In genomic region chr4:124337874-124338273, GRCh38 we compare ENCODE assay signal across 18 cellular contexts.
A peak's percentile ranks its signal among the peaks of the same experiment; 100 is the strongest.
DNase-seq lines count a peak whose midpoint lies in the region; FAIRE-seq and TF ChIP-seq lines count a peak whose summit lies in the region.
"Had no signal": no experiment of that assay in that cellular context is flagged by ENCODE, and none has a peak within 500 bp of the region (broad histone marks: within the 10 kb centered on the region; RNA-seq: fewer than 3 reads in every experiment).

No MANE protein-coding gene starts in this region.

- no peaks in the 10 kb centered on the region for H3K4me1 ChIP-seq in spleen

- H3K27me3 Mint-ChIP-seq in activated naive CD8-positive, alpha-beta T cell treated with anti-CD3 and anti-CD28 coated beads for 36 hours = no peaks in the 10 kb centered on the region

- 46 to 57% (median 56%) methylated on average over 3 of the region's 3 CpGs for WGBS in spleen, 5 donors

- H3K9me3 Mint-ChIP-seq in activated naive CD8-positive, alpha-beta T cell treated with anti-CD3 and anti-CD28 coated beads for 36 hours = no peaks in the 10 kb centered on the region

- intact Hi-C loops in spleen (cut with DNase I; ENCODE audit: low total_unique reads) = no loop called here

- H3K4me1 Mint-ChIP-seq in activated naive CD8-positive, alpha-beta T cell treated with anti-CD3 and anti-CD28 coated beads for 36 hours = no peaks in the 10 kb centered on the region
- H3K4me1 Mint-ChIP-seq: T-helper 17 cell had no signal

- no peak overlapping the region for H3K4me3 Mint-ChIP-seq in activated naive CD8-positive, alpha-beta T cell treated with anti-CD3 and anti-CD28 coated beads for 36 hours
- H3K4me3 Mint-ChIP-seq: activated naive CD8-positive, alpha-beta T cell; T-helper 17 cell had no signal

- no peak for TF ChIP-seq CTCF in spleen (IDR thresholded peaks at IDR 0.05 in 8 of 11, conservative IDR thresholded peaks at IDR 0.05 in 3 of 11)

- DNase-seq in GM03348 (ENCODE audit: low spot score) (peak; percentile 11), SHP77 (lab: John Stamatoyannopoulos, UW) (peak; percentile 24 to 32), erythroblast (lab: John Stamatoyannopoulos, UW) (peak; percentile 1 to 4), myocyte (ENCODE audit: low read depth) (peak; percentile 64), anterior cingulate cortex (lab: John Stamatoyannopoulos, UW) (no peak), spleen (no peak), H54 (ENCODE audit: insufficient read length, low spot score) (no peak)
- DNase-seq in activated naive CD8-positive, alpha-beta T cell treated with anti-CD3 and anti-CD28 coated beads for 36 hours = no peak
- DNase-seq: activated CD4-positive, alpha-beta T cell treated with anti-CD3 and anti-CD28 coated beads for 48 hours; activated T-cell treated with anti-CD3 and anti-CD28 coated beads, Interleukin-2, amount 50 U/mL, for 1 hour; H7; hippocampal formation; NCI-H146; NCI-H446; T-helper 17 cell had no signal

- H3K4me3 ChIP-seq in spleen = no peak overlapping the region
- H3K4me3 ChIP-seq: BLaER1 had no signal

- no peaks in the 10 kb centered on the region for H3K9me3 ChIP-seq in spleen

- H3K36me3 ChIP-seq in spleen = no peaks in the 10 kb centered on the region
- H3K36me3 ChIP-seq: BLaER1 had no signal

- FAIRE-seq in H54 (lab: Jason Lieb, UNC) = no peak

- no peak for TF ChIP-seq POLR2A in erythroblast (IDR thresholded peaks at IDR 0.05; ENCODE audit: low read length)
- TF ChIP-seq POLR2A in spleen (IDR thresholded peaks at IDR 0.05) = no peak
- no peak for TF ChIP-seq POLR2A in H54 (IDR thresholded peaks at IDR 0.05; ENCODE audit: low read depth, low read length)

- H3K27ac Mint-ChIP-seq in activated naive CD8-positive, alpha-beta T cell treated with anti-CD3 and anti-CD28 coated beads for 36 hours = no peak overlapping the region
- H3K27ac Mint-ChIP-seq: activated naive CD8-positive, alpha-beta T cell; T-helper 17 cell had no signal

- no peaks in the 10 kb centered on the region for H3K36me3 Mint-ChIP-seq in activated naive CD8-positive, alpha-beta T cell treated with anti-CD3 and anti-CD28 coated beads for 36 hours
- H3K36me3 Mint-ChIP-seq: activated naive CD8-positive, alpha-beta T cell had no signal

- no peak overlapping the region for H3K27ac ChIP-seq in spleen
- H3K27ac ChIP-seq: BLaER1, KMS-11 had no signal

- no peaks in the 10 kb centered on the region for H3K27me3 ChIP-seq in spleen (replicated peaks in 1 of 7)
- H3K27me3 ChIP-seq: BLaER1 had no signal

Comparison
In these comparisons a context has a peak if more than half of its experiments do, and no peak if none do; other contexts are left out.
1. DNase-seq: peak in GM03348 (single experiment), SHP77 (2 of 2), erythroblast (2 of 2) and myocyte (single experiment); none in activated naive CD8-positive, alpha-beta T cell treated with anti-CD3 and anti-CD28 coated beads for 36 hours (single experiment), anterior cingulate cortex (0 of 58), spleen (single experiment) and H54 (single experiment).